18 cellular contexts compared by ENCODE assay signal in the genomic region with DNA sequence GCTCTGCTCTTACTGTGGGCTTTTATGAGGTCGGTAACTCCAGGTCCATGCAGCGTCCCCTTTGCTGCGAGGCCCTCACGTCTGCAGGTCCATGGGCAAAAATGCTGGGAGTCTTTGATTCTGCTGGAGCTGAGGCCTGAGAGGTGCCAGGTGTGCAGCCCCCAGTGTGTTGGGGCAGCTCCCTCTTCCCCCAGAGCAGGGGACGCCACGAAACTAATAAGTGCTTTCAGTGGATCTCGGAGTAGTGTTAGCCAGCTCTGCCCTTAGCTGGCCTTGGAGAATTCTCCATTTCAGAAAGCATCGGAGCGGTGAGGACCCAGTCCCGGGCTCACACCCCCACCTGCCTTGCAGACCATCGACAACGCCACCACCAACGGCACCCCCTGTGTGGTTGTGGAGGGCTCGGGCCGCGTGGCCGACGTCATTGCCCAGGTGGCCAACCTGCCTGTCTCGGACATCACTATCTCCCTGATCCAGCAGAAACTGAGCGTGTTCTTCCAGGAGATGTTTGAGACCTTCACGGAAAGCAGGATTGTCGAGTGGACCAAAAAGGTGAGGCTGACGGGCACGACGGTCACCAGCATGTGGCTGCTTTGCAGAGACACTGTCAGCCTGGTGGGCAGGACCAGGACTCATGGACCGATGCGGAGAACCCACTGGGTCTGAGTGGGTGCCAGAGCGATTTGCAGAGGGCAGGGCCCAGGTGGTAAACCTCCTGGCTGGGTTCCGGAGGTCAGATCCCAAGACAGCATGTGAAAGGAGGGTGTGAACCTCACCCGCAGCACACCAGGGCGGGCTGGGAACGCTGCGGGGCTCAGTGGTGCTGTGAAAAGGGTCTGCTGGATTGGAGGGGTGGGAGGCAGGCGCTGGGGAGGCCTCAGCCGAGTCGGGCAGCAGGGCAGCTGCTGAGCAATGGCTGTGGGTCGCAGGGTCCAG. TPM values are rescaled to one million over a fixed set of nuclear protein-coding genes. Genes with fewer than 3 reads are reported as not detected.
DNase-seq lines count a peak whose midpoint lies in the region; ATAC-seq lines count a peak whose summit lies in the region.
"Had no signal": no experiment of that assay in that cellular context is flagged by ENCODE, and none has a peak within 500 bp of the region (broad histone marks: within the 10 kb centered on the region; RNA-seq: fewer than 3 reads in every experiment).

No MANE protein-coding gene starts in this region.

- no peak overlapping the region for H4K8ac ChIP-seq in neuronal stem cell (ENCODE audit: low read depth, low read length)

- ATAC-seq in left ventricle myocardium superior: no peak
- no peak for ATAC-seq in right cardiac atrium
- no peak for ATAC-seq in HG02571 (IDR thresholded peaks at IDR 0.05; ENCODE audit: unreplicated experiment)

- H3K23ac ChIP-seq in neuronal stem cell (ENCODE audit: low read depth, low read length, poor library complexity): peak overlapping the region; percentile 60

- H3K4ac ChIP-seq in neuronal stem cell (ENCODE audit: low read length): no peak overlapping the region

- H3K27ac ChIP-seq in right cardiac atrium (ENCODE audit: low read length): no peak overlapping the region
- no peak overlapping the region for H3K27ac ChIP-seq in neuronal stem cell (replicated peaks; ENCODE audit: low read length)

- H2AK5ac ChIP-seq in neuronal stem cell (ENCODE audit: low read depth, low read length): peak overlapping the region; percentile 51

- H3K9me3 ChIP-seq in right cardiac atrium (ENCODE audit: control insufficient read depth, low read length): no peaks in the 10 kb centered on the region
- H3K9me3 ChIP-seq in neuronal stem cell (replicated peaks in 1 of 2; ENCODE audit: control insufficient read depth in 2 of 2, insufficient read depth in 1 of 2, low read depth in 1 of 2, low read length in 2 of 2): peaks cover 0 to 5% of the 10 kb centered on the region in 2 donors
- H3K9me3 ChIP-seq: HAP-1 had no signal

- no peaks in the 10 kb centered on the region for H3K79me1 ChIP-seq in neuronal stem cell (ENCODE audit: low read depth, low read length)

- H3K4me1 ChIP-seq in right cardiac atrium (ENCODE audit: control insufficient read depth, insufficient read depth, low read length) (no peaks in the 10 kb centered on the region), neuronal stem cell (ENCODE audit: control insufficient read depth in 2 of 2, insufficient read depth in 1 of 2, low read depth in 1 of 2, low read length in 2 of 2) (peaks cover 0 to 11% of the 10 kb centered on the region in 2 donors)
- H3K4me1 ChIP-seq: HAP-1 had no signal

- DNase-seq in left ventricle myocardium superior (peak; percentile 10), right cardiac atrium (no peak), islet precursor cell (peak; percentile 45), neuronal stem cell (ENCODE audit: low spot score) (no peak), NCI-H774 (lab: John Stamatoyannopoulos, UW) (no peak), NCI-H128 (lab: John Stamatoyannopoulos, UW; ENCODE audit: unreplicated experiment) (no peak)
- DNase-seq: DMS153, EL, NCI-H1436, NCI-H2029, NCI-H2171, NCI-H446, NCI-H69, OCI-M1, SIG-M5 had no signal

- H3K36me3 ChIP-seq in neuronal stem cell (replicated peaks in 1 of 2; ENCODE audit: control insufficient read depth in 2 of 2, insufficient read depth in 2 of 2, low read length in 2 of 2): no peaks in the 10 kb centered on the region
- H3K36me3 ChIP-seq: HAP-1 had no signal

- peak overlapping the region; percentile 40 for H3K18ac ChIP-seq in neuronal stem cell (ENCODE audit: low read length)

- no peak overlapping the region for H3K4me3 ChIP-seq in right cardiac atrium (ENCODE audit: low read length)
- no peak overlapping the region for H3K4me3 ChIP-seq in neuronal stem cell (ENCODE audit: low read length in 2 of 2)
- H3K4me3 ChIP-seq: HAP-1 had no signal

- no peak overlapping the region for H4K91ac ChIP-seq in neuronal stem cell (ENCODE audit: low read depth, low read length, poor library complexity)

- no peak overlapping the region for H3K14ac ChIP-seq in neuronal stem cell (ENCODE audit: low read length)

- peak overlapping the region; percentile 48 for H2BK5ac ChIP-seq in neuronal stem cell (ENCODE audit: low read length)

- H3K27me3 ChIP-seq in right cardiac atrium (ENCODE audit: control insufficient read depth, insufficient read depth) (no peaks in the 10 kb centered on the region), neuronal stem cell (ENCODE audit: control insufficient read depth in 3 of 3, insufficient read depth in 3 of 3, low read depth in 1 of 3, low read length in 3 of 3) (peaks cover 0 to 16% (median 0%) of the 10 kb centered on the region in 3 experiments)

- H2AFZ ChIP-seq in neuronal stem cell (ENCODE audit: low read length): no peak overlapping the region

- no peak overlapping the region for H3K4me2 ChIP-seq in neuronal stem cell (ENCODE audit: insufficient read depth, low read length, poor library complexity, severe bottlenecking)

- no peak overlapping the region for H2BK12ac ChIP-seq in neuronal stem cell (ENCODE audit: low read length)

- 89% methylated on average over 37 of the region's 37 CpGs for WGBS in right cardiac atrium
- WGBS in neuronal stem cell (ENCODE audit: extremely low coverage in 2 of 2, insufficient read length in 2 of 2, insufficient replicate concordance in 1 of 2), 2 donors: no CpG with 5 or more reads among the region's 37 CpGs

- peak overlapping the region; percentile 53 for H2BK15ac ChIP-seq in neuronal stem cell (ENCODE audit: low read length)

- intact Hi-C loops in left ventricle myocardium superior (cut with micrococcal nuclease): no loop called here
- intact Hi-C loops in right cardiac atrium (cut with DNase I): no loop called here

- H3K9ac ChIP-seq in neuronal stem cell (ENCODE audit: low read depth, low read length, poor library complexity): peak overlapping the region; percentile 65

- H2BK120ac ChIP-seq in neuronal stem cell (ENCODE audit: low read depth, low read length): no peak overlapping the region

RNA-seq across cellular contexts. Expression of gene TRPM2, which starts 25.5 kb away (rescaled TPM):
- total RNA-seq in left ventricle myocardium superior: 1.5 TPM
- total RNA-seq in right cardiac atrium: 1 to 10 TPM; 1.0 to 1.7 (median 1.4) TPM
- polyA plus RNA-seq in right cardiac atrium: 0.61 TPM
- polyA plus RNA-seq in neuronal stem cell (2013, experiment 1 of 2): 0.03 TPM
- 0.03 TPM for polyA plus RNA-seq in neuronal stem cell (2013, experiment 2 of 2)
- total RNA-seq: LHCN-M2 had no signal

RNA-seq across cellular contexts. Expression of gene CFAP410, which starts 39.7 kb away (rescaled TPM):
- 14.9 TPM for total RNA-seq in left ventricle myocardium superior
- 10 to 100 TPM; 13.2 to 19.8 (median 17.6) TPM for total RNA-seq in right cardiac atrium
- 16.8 TPM for polyA plus RNA-seq in right cardiac atrium
- 13.0 TPM for polyA plus RNA-seq in neuronal stem cell (2013, experiment 1 of 2)
- 12.0 TPM for polyA plus RNA-seq in neuronal stem cell (2013, experiment 2 of 2)

Comparison
In these comparisons a context has a peak if more than half of its experiments do, and no peak if none do; other contexts are left out.
1. DNase-seq: peak in left ventricle myocardium superior (single experiment) and islet precursor cell (single experiment); none in right cardiac atrium (0 of 3), neuronal stem cell (single experiment), NCI-H774 (single experiment) and NCI-H128 (single experiment).